Comparison of ENCODE assay signal across 8 cellular contexts in genomic region chr10:80077869-80078447, GRCh38. TPM values are rescaled to one million over a fixed set of nuclear protein-coding genes. Genes with fewer than 3 reads are reported as not detected.
A peak's percentile ranks its signal among the peaks of the same experiment; 100 is the strongest.
DNase-seq lines count a peak whose midpoint lies in the region; ATAC-seq, FAIRE-seq and TF ChIP-seq lines count a peak whose summit lies in the region.

No MANE protein-coding gene starts in this region.

- peak overlapping the region; percentile 94 for H3K4me3 Mint-ChIP-seq in stimulated activated naive CD8-positive, alpha-beta T cell treated with anti-CD3 and anti-CD28 coated beads, Interleukin-15, Interleukin-2, amounts not matched to agents 100 ng/mL and 50 ng/mL, for 24 hours

- H3K27ac Mint-ChIP-seq in stimulated activated naive CD8-positive, alpha-beta T cell treated with anti-CD3 and anti-CD28 coated beads, Interleukin-15, Interleukin-2, amounts not matched to agents 100 ng/mL and 50 ng/mL, for 24 hours = peak overlapping the region; percentile 93

- POLR2A ChIA-PET in K562 (lab: Yijun Ruan, JAX) = no interaction called here

- no peak overlapping the region for H2BK5ac ChIP-seq in mesendoderm (ENCODE audit: low read length)

- CTCF ChIA-PET in K562 (lab: Yijun Ruan, JAX; ENCODE audit: low intra/inter-chr PET ratio) = no interaction called here

- no peak for TF ChIP-seq POLR2A in K562 (conservative IDR thresholded peaks at IDR 0.05)

- H3K4me1 ChIP-seq in K562 (replicated peaks in 1 of 2; ENCODE audit: control insufficient read depth in 2 of 2, insufficient read depth in 2 of 2, low read length in 2 of 2) (peaks cover 0 to 10% of the 10 kb centered on the region in 2 experiments; a peak in 2 of 5 replicates), mesendoderm (ENCODE audit: control insufficient read depth, low read depth, low read length) (no peaks in the 10 kb centered on the region)

- no peak for TF ChIP-seq RAD21 in K562 (CRISPR knock-in tag; conservative IDR thresholded peaks at IDR 0.05 in 1 of 2, IDR thresholded peaks at IDR 0.05 in 1 of 2)

- H2BK15ac ChIP-seq in mesendoderm (replicated peaks; ENCODE audit: low read depth) = no peak overlapping the region

- H3K79me2 ChIP-seq in K562 (ENCODE audit: control insufficient read depth, insufficient read depth, low read length) (no peaks in the 10 kb centered on the region), mesendoderm (ENCODE audit: control insufficient read depth, insufficient read depth, low read length) (no peaks in the 10 kb centered on the region)

- BruUV-seq in K562 (replicated peaks; lab: Mats Ljungman, UMichigan) = no TSS peak

- peak overlapping the region; percentile 36; the same call in 1 of the 2 replicates for H3K4me3 ChIP-seq in K562
- peak overlapping the region; percentile 84 for H3K4me3 ChIP-seq in mesendoderm (ENCODE audit: low read length)

- H3K79me1 ChIP-seq in mesendoderm (ENCODE audit: low read length) = no peaks in the 10 kb centered on the region

- H2AFZ ChIP-seq in K562 (ENCODE audit: low read depth, low read length) = peak overlapping the region; percentile 90; the same call in 1 of the 2 replicates

- no peaks in the 10 kb centered on the region for H3K36me3 ChIP-seq in K562 (ENCODE audit: control insufficient read depth, insufficient read depth, low read length)
- no peaks in the 10 kb centered on the region for H3K36me3 ChIP-seq in mesendoderm (ENCODE audit: control insufficient read depth, insufficient read depth, low read length)

- H3K27me3 ChIP-seq in K562 (ENCODE audit: control insufficient read depth in 2 of 2, insufficient read depth in 2 of 2, low read length in 2 of 2) = peaks cover 6 to 29% of the 10 kb centered on the region in 2 experiments; a peak in 4 of 5 replicates
- no peaks in the 10 kb centered on the region for H3K27me3 ChIP-seq in mesendoderm (ENCODE audit: insufficient read depth, low read length, poor library complexity)

- peak overlapping the region; percentile 53 for H3K18ac ChIP-seq in mesendoderm (ENCODE audit: low read length)

- no peak for FAIRE-seq in K562 (lab: Jason Lieb, UNC)

- peaks cover 12% of the 10 kb centered on the region for H3K36me3 Mint-ChIP-seq in stimulated activated naive CD8-positive, alpha-beta T cell treated with anti-CD3 and anti-CD28 coated beads, Interleukin-15, Interleukin-2, amounts not matched to agents 100 ng/mL and 50 ng/mL, for 24 hours (ENCODE audit: low read depth)

- H3K4me2 ChIP-seq in K562 (ENCODE audit: insufficient read depth, low read length) (no peak overlapping the region), mesendoderm (ENCODE audit: low read length) (peak overlapping the region; percentile 90)

- WGBS in K562 (ENCODE audit: insufficient coverage, low coverage, missing lambda C conversion rate) = 38% methylated on average over 13 of the region's 14 CpGs
- no CpG with 5 or more reads among the region's 14 CpGs for WGBS in mesendoderm (ENCODE audit: extremely low coverage, insufficient coverage, low lambda C conversion rate)

- H3K27ac ChIP-seq in K562 (ENCODE audit: extremely low read depth, low read depth, low read length) (no peak overlapping the region), mesendoderm (ENCODE audit: low read depth, low read length) (peak overlapping the region; percentile 97)

- no peaks in the 10 kb centered on the region for H3K9me3 ChIP-seq in K562 (replicated peaks; ENCODE audit: control insufficient read depth, insufficient read depth, low read depth, low read length)

- H3K23ac ChIP-seq in mesendoderm (ENCODE audit: low read length) = peak overlapping the region; percentile 67

- H3K9ac ChIP-seq in K562 (ENCODE audit: insufficient read depth in 1 of 2, low read depth in 2 of 2, low read length in 2 of 2) (no peak overlapping the region), mesendoderm (ENCODE audit: low read length) (peak overlapping the region; percentile 98)

- H3K4ac ChIP-seq in mesendoderm (ENCODE audit: low read depth, low read length) = peak overlapping the region; percentile 18

- TF ChIP-seq EP300 in K562 (IDR thresholded peaks at IDR 0.05; ENCODE audit: low read length) = no peak

- peak overlapping the region; percentile 74 for H2BK120ac ChIP-seq in mesendoderm (ENCODE audit: low read depth, low read length)

- peak overlapping the region; percentile 99 for H3K56ac ChIP-seq in mesendoderm (ENCODE audit: low read length)

- no peaks in the 10 kb centered on the region for H3K9me1 ChIP-seq in K562 (ENCODE audit: control insufficient read depth, insufficient read depth, low read length)

- H3K9me3 Mint-ChIP-seq in stimulated activated naive CD8-positive, alpha-beta T cell treated with anti-CD3 and anti-CD28 coated beads, Interleukin-15, Interleukin-2, amounts not matched to agents 100 ng/mL and 50 ng/mL, for 24 hours = no peaks in the 10 kb centered on the region

- H4K20me1 ChIP-seq in K562 (replicated peaks; ENCODE audit: control insufficient read depth, insufficient read depth, low read length) = no peaks in the 10 kb centered on the region

- H3K27me3 Mint-ChIP-seq in stimulated activated naive CD8-positive, alpha-beta T cell treated with anti-CD3 and anti-CD28 coated beads, Interleukin-15, Interleukin-2, amounts not matched to agents 100 ng/mL and 50 ng/mL, for 24 hours = no peaks in the 10 kb centered on the region

- peaks cover 28% of the 10 kb centered on the region for H3K4me1 Mint-ChIP-seq in stimulated activated naive CD8-positive, alpha-beta T cell treated with anti-CD3 and anti-CD28 coated beads, Interleukin-15, Interleukin-2, amounts not matched to agents 100 ng/mL and 50 ng/mL, for 24 hours (ENCODE audit: low read depth)

- no peak overlapping the region for H2AK5ac ChIP-seq in mesendoderm (ENCODE audit: low read length)

- no peak for TF ChIP-seq CTCF in K562 (IDR thresholded peaks at IDR 0.05 in 2 of 3, conservative IDR thresholded peaks at IDR 0.05 in 1 of 3; ENCODE audit: insufficient read depth in 2 of 3, low read depth in 1 of 3, low read length in 3 of 3)

- no peak overlapping the region for H4K5ac ChIP-seq in mesendoderm (ENCODE audit: low read length)

- in situ Hi-C loops in K562 (cut with MboI) = no loop called here

- intact Hi-C loops in K562 (cut with micrococcal nuclease) = no loop called here

- no peak for ATAC-seq in stimulated activated naive CD8-positive, alpha-beta T cell treated with anti-CD3 and anti-CD28 coated beads, Interleukin-15, Interleukin-2, amounts not matched to agents 100 U/mL and 50 U/mL, for 24 hours
- no peak for ATAC-seq in K562
- ATAC-seq in GM21737 (IDR thresholded peaks at IDR 0.05; ENCODE audit: unreplicated experiment) = no peak
- no peak for ATAC-seq in HG03469 (IDR thresholded peaks at IDR 0.05; ENCODE audit: unreplicated experiment)

- H4K8ac ChIP-seq in mesendoderm (ENCODE audit: low read depth, low read length) = no peak overlapping the region

- no peak for DNase-seq in stimulated activated naive CD8-positive, alpha-beta T cell treated with anti-CD3 and anti-CD28 coated beads, Interleukin-15, Interleukin-2, amounts not matched to agents 100 U/mL and 50 U/mL, for 24 hours
- DNase-seq in K562 (ENCODE audit: extremely low read depth in 1 of 4, low spot score in 3 of 4) (no peak), mesendoderm (no peak), COR-L47 (lab: John Stamatoyannopoulos, UW) (no peak), NCI-H526 treated with DMSO at 0.1 percent for 48 hours (lab: John Stamatoyannopoulos, UW) (no peak)

TF ChIP-seq in K562, 482 proteins besides CTCF, POLR2A, EP300 and RAD21:
- TF ChIP-seq ZNF121 (CRISPR knock-in tag; conservative IDR thresholded peaks at IDR 0.05) (peak; percentile 51; the same call in 1 of the 2 replicates), RB1 (IDR thresholded peaks at IDR 0.05; ENCODE audit: low read depth) (no peak)

RNA-seq across cellular contexts. Expression of gene TMEM254, which starts 0.5 kb away (rescaled TPM):
- total RNA-seq in K562 (2011; cell fraction: chromatin; rRNA removed; ENCODE audit: low replicate concordance) = 0.58 and 1.1 TPM in 2 replicates
- total RNA-seq in K562 (2011; cell fraction: nucleolus; rRNA removed) = 0.79 and 1.8 TPM in 2 replicates
- total RNA-seq in K562 (2011; cell fraction: nucleoplasm; rRNA removed) = 1.7 and 3.0 TPM in 2 replicates
- total RNA-seq in K562 (2014; rRNA removed) (0.59 and 1.4 TPM in 2 replicates), K562 (2014; rRNA removed; fragmentation: Illumina TruSeq; extraction: Trizol) (1.5 TPM in 2 replicates), K562 (2015; rRNA removed; fragmentation: Illumina TruSeq; extraction: Trizol) (0.98 and 1.0 TPM in 2 replicates), K562 (2021) (2.3 TPM in 2 replicates)
- polyA plus RNA-seq in K562 (2011; rRNA removed) (1.9 and 4.0 TPM in 2 replicates), K562 (2014; fragmentation: Illumina TruSeq; extraction: Trizol) (3.2 and 3.9 TPM in 2 replicates), K562 (2014; fragmentation: Nextera tagmentation; extraction: Ambion mirVana) (1 to 10 TPM; 4.7 TPM), K562 (2014; rRNA removed) (1.5 and 1.9 TPM in 2 replicates)
- polyA plus RNA-seq in K562 (2011; cell fraction: cytosol; rRNA removed) = 1.3 and 4.4 TPM in 2 replicates
- 0.40 and 2.3 TPM in 2 replicates for polyA plus RNA-seq in K562 (2011; cell fraction: nucleus; rRNA removed)
- polyA plus RNA-seq in K562 (2012) = 3.0 and 4.5 TPM in 2 replicates
- polyA minus RNA-seq in K562 (2011; rRNA and poly(A)+ RNA removed) = 0.56 and 2.9 TPM in 2 replicates
- polyA minus RNA-seq in K562 (2011; cell fraction: cytosol; rRNA and poly(A)+ RNA removed) = not detected in 2 replicates
- polyA minus RNA-seq in K562 (2011; cell fraction: nucleus; rRNA and poly(A)+ RNA removed) = 0.27 and 0.56 TPM in 2 replicates
- 19.6 TPM for polyA plus RNA-seq in mesendoderm (2013, experiment 1 of 2)
- polyA plus RNA-seq in mesendoderm (2013, experiment 2 of 2) = 20.5 TPM

RNA-seq across cellular contexts. Expression of gene PLAC9, which starts 54.6 kb away (rescaled TPM):
- not detected in 2 replicates for total RNA-seq in K562 (2011; cell fraction: chromatin; rRNA removed; ENCODE audit: low replicate concordance)
- not detected in 2 replicates for total RNA-seq in K562 (2011; cell fraction: nucleolus; rRNA removed)
- total RNA-seq in K562 (2011; cell fraction: nucleoplasm; rRNA removed) = not detected in 2 replicates
- total RNA-seq in K562 (2014; rRNA removed) (not detected in 2 replicates), K562 (2014; rRNA removed; fragmentation: Illumina TruSeq; extraction: Trizol) (not detected in 2 replicates), K562 (2015; rRNA removed; fragmentation: Illumina TruSeq; extraction: Trizol) (not detected in 2 replicates), K562 (2021) (not detected in 2 replicates)
- polyA plus RNA-seq in K562 (2011; rRNA removed) (not detected in 2 replicates), K562 (2014; fragmentation: Illumina TruSeq; extraction: Trizol) (not detected in 2 replicates), K562 (2014; fragmentation: Nextera tagmentation; extraction: Ambion mirVana) (not detected), K562 (2014; rRNA removed) (not detected in 2 replicates)
- not detected in 2 replicates for polyA plus RNA-seq in K562 (2011; cell fraction: cytosol; rRNA removed)
- not detected in 2 replicates for polyA plus RNA-seq in K562 (2011; cell fraction: nucleus; rRNA removed)
- polyA plus RNA-seq in K562 (2012) = 0.20 TPM in 1 of 2 replicates, not detected in the other
- not detected in 2 replicates for polyA minus RNA-seq in K562 (2011; rRNA and poly(A)+ RNA removed)
- not detected in 2 replicates for polyA minus RNA-seq in K562 (2011; cell fraction: cytosol; rRNA and poly(A)+ RNA removed)
- polyA minus RNA-seq in K562 (2011; cell fraction: nucleus; rRNA and poly(A)+ RNA removed) = not detected in 2 replicates
- 18.5 TPM for polyA plus RNA-seq in mesendoderm (2013, experiment 1 of 2)
- polyA plus RNA-seq in mesendoderm (2013, experiment 2 of 2) = 19.5 TPM
